In genomic region chr18:58540381-58540943, GRCh38 we compare ENCODE assay signal across 2 cellular contexts.
TF ChIP-seq lines count a peak whose summit lies in the region.

No MANE protein-coding gene starts in this region.

TF ChIP-seq in GM12878, 131 proteins besides CTCF, POLR2A, EP300 and RAD21 (continued from another document):
- TF ChIP-seq, protein P1, sequence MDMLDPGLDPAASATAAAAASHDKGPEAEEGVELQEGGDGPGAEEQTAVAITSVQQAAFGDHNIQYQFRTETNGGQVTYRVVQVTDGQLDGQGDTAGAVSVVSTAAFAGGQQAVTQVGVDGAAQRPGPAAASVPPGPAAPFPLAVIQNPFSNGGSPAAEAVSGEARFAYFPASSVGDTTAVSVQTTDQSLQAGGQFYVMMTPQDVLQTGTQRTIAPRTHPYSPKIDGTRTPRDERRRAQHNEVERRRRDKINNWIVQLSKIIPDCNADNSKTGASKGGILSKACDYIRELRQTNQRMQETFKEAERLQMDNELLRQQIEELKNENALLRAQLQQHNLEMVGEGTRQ (IDR thresholded peaks at IDR 0.05; ENCODE audit: borderline replicate concordance, low read depth, low read length): no peak
TF ChIP-seq in GM12878: peak in this region for 0.

TF ChIP-seq in liver, 16 proteins besides CTCF, POLR2A, EP300 and RAD21:
- TF ChIP-seq ZBTB33 (IDR thresholded peaks at IDR 0.05) (peak; percentile 8), YY1 (IDR thresholded peaks at IDR 0.05) (peak; percentile 7)
- TF ChIP-seq, protein P2, sequence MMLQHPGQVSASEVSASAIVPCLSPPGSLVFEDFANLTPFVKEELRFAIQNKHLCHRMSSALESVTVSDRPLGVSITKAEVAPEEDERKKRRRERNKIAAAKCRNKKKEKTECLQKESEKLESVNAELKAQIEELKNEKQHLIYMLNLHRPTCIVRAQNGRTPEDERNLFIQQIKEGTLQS (IDR thresholded peaks at IDR 0.05): no peak
